ENCODE assay signal across 2 cellular contexts in the genomic region with DNA sequence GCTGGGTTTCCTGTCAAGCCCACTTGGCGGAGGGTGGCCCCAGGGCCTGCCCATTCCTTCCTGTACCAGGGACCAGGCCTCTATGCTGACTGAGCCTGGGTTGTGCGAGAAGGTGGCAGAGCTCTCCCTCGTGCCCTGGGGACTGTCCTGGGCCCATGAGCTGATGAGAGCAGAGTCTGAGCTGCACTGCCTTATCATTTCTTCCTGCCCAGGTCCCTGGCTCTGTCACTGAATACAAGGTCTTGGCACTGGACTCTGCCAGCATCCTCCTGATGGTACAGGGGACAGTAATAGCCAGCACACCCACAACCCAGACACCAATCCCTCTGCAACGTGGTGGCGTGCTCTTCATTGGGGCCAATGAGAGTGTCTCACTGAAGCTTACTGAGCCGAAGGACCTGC.
TF ChIP-seq lines count a peak whose summit lies in the region.

No MANE protein-coding gene starts in this region.

TF ChIP-seq in A549, 52 proteins besides CTCF, POLR2A, EP300 and RAD21 (continued from another document):
- TF ChIP-seq, protein P1, sequence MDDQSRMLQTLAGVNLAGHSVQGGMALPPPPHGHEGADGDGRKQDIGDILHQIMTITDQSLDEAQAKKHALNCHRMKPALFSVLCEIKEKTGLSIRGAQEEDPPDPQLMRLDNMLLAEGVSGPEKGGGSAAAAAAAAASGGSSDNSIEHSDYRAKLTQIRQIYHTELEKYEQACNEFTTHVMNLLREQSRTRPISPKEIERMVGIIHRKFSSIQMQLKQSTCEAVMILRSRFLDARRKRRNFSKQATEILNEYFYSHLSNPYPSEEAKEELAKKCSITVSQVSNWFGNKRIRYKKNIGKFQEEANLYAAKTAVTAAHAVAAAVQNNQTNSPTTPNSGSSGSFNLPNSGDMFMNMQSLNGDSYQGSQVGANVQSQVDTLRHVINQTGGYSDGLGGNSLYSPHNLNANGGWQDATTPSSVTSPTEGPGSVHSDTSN (IDR thresholded peaks at IDR 0.05) = 0 out of 2 replicates have a peak, but pooled peaks have one; percentile 1

TF ChIP-seq in HEK293, 187 proteins besides CTCF, POLR2A, EP300 and RAD21 (continued from another document):
- TF ChIP-seq, protein P2, sequence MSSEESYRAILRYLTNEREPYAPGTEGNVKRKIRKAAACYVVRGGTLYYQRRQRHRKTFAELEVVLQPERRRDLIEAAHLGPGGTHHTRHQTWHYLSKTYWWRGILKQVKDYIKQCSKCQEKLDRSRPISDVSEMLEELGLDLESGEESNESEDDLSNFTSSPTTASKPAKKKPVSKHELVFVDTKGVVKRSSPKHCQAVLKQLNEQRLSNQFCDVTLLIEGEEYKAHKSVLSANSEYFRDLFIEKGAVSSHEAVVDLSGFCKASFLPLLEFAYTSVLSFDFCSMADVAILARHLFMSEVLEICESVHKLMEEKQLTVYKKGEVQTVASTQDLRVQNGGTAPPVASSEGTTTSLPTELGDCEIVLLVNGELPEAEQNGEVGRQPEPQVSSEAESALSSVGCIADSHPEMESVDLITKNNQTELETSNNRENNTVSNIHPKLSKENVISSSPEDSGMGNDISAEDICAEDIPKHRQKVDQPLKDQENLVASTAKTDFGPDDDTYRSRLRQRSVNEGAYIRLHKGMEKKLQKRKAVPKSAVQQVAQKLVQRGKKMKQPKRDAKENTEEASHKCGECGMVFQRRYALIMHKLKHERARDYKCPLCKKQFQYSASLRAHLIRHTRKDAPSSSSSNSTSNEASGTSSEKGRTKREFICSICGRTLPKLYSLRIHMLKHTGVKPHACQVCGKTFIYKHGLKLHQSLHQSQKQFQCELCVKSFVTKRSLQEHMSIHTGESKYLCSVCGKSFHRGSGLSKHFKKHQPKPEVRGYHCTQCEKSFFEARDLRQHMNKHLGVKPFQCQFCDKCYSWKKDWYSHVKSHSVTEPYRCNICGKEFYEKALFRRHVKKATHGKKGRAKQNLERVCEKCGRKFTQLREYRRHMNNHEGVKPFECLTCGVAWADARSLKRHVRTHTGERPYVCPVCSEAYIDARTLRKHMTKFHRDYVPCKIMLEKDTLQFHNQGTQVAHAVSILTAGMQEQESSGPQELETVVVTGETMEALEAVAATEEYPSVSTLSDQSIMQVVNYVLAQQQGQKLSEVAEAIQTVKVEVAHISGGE (tag by site-specific recombination; conservative IDR thresholded peaks at IDR 0.05; ENCODE audit: low read depth) = 0 out of 2 replicates have a peak, but pooled peaks have one; percentile 16
